Comparison of ENCODE assay signal across 20 cellular contexts in genomic region chr12:90987101-90987500, GRCh38. TPM values are rescaled to one million over a fixed set of nuclear protein-coding genes. Genes with fewer than 3 reads are reported as not detected.
"Had no signal": no experiment of that assay in that cellular context is flagged by ENCODE, and none has a peak within 500 bp of the region (broad histone marks: within the 10 kb centered on the region; RNA-seq: fewer than 3 reads in every experiment).

No MANE protein-coding gene starts in this region.

- H3K36me3 ChIP-seq: adrenal gland, esophagus squamous epithelium, heart right ventricle, transverse colon had no signal

- H3K4me1 ChIP-seq: adrenal gland, esophagus squamous epithelium, psoas muscle, transverse colon had no signal

- DNase-seq: activated CD4-positive, alpha-beta T cell treated with anti-CD3 and anti-CD28 coated beads, Interleukin-2, amount 50 U/mL, for 1 hour; activated naive CD4-positive, alpha-beta T cell treated with anti-CD3 and anti-CD28 coated beads, Interleukin-2, amount 10 ng/mL, durations not matched to agents 7 days and 5 days; activated T-cell treated with anti-CD3 and anti-CD28 coated beads for 4 hours; adrenal gland; esophagus squamous epithelium; foreskin melanocyte; heart right ventricle; kidney; left ventricle myocardium superior; mesenchymal stem cell; psoas muscle; stimulated activated CD4-positive, alpha-beta T cell treated with anti-CD3 and anti-CD28 coated beads, Interleukin-12 subunit alpha, Interleukin-12 subunit beta, amount 100 ng/mL, for 4 hours; stimulated activated naive CD4-positive, alpha-beta T cell; substantia nigra; T-helper 2 cell; transverse colon had no signal

- FAIRE-seq: bronchial epithelial cell, kidney, TTC549 had no signal

- H3K27me3 ChIP-seq: adrenal gland, esophagus squamous epithelium, heart right ventricle, transverse colon had no signal

- H3K27ac ChIP-seq: adrenal gland, esophagus squamous epithelium, psoas muscle, transverse colon had no signal

- ATAC-seq: heart right ventricle, left ventricle myocardium superior, psoas muscle, sciatic nerve had no signal

- H3K9me3 ChIP-seq: adrenal gland, transverse colon had no signal

- H3K4me3 ChIP-seq: adrenal gland, esophagus squamous epithelium, heart right ventricle, psoas muscle, transverse colon had no signal

RNA-seq across cellular contexts. Expression of gene EPYC, which starts 17.7 kb away (rescaled TPM):
- polyA plus RNA-seq: adrenal gland, heart right ventricle, neural cell, psoas muscle had no signal

RNA-seq across cellular contexts. Expression of gene CCER1, which starts 32.1 kb away (rescaled TPM):
- polyA plus RNA-seq: adrenal gland, heart right ventricle, neural cell, psoas muscle had no signal
